10 cellular contexts compared by ENCODE assay signal in genomic region chr9:121736147-121736721, GRCh38.
DNase-seq lines count a peak whose midpoint lies in the region; ATAC-seq and TF ChIP-seq lines count a peak whose summit lies in the region.
"Had no signal": no experiment of that assay in that cellular context is flagged by ENCODE, and none has a peak within 500 bp of the region (broad histone marks: within the 10 kb centered on the region; RNA-seq: fewer than 3 reads in every experiment).

No MANE protein-coding gene starts in this region.

- no peaks in the 10 kb centered on the region for H3K36me3 ChIP-seq in neural cell (ENCODE audit: insufficient read depth, low read length)

- peak overlapping the region; percentile 47 for H3K4me3 ChIP-seq in neural cell (ENCODE audit: low read length)

- no peaks in the 10 kb centered on the region for H3K27me3 ChIP-seq in neural cell (ENCODE audit: insufficient read depth, low read depth, low read length)

- no peaks in the 10 kb centered on the region for H3K9me3 Mint-ChIP-seq in WTC11

- CTCF ChIA-PET in WTC11 (lab: Charles Lee): interaction anchor here (1.0 to 7.4 kb wide), 22 partner anchors 10 to 254 kb away, joined by 3 to 78 read pairs (median 10); no protein-coding TSS in a partner anchor

- H3K27ac ChIP-seq in neural cell (ENCODE audit: low read length): no peak overlapping the region

- no peak overlapping the region for H2AFZ ChIP-seq in neural cell (ENCODE audit: low read depth, low read length)

- no peak overlapping the region for H3K4me2 ChIP-seq in neural cell (ENCODE audit: low read length)

- no peak for TF ChIP-seq EP300 in neural cell (conservative IDR thresholded peaks at IDR 0.05; ENCODE audit: poor library complexity, severe bottlenecking)

- H3K36me3 Mint-ChIP-seq in WTC11: no peaks in the 10 kb centered on the region

- H3K9me2 ChIP-seq in neural cell (ENCODE audit: insufficient read depth, low read length): no peaks in the 10 kb centered on the region

- peak; percentile 55 for ATAC-seq in WTC11
- peak; percentile 89 for ATAC-seq in Right ventricle myocardium inferior
- ATAC-seq in HG03521 (IDR thresholded peaks at IDR 0.05; ENCODE audit: unreplicated experiment): no peak
- ATAC-seq in HG03378 (IDR thresholded peaks at IDR 0.05; ENCODE audit: unreplicated experiment): no peak

- H3F3A ChIP-seq in neural cell (ENCODE audit: insufficient read depth, low read length, poor library complexity, severe bottlenecking): no peaks in the 10 kb centered on the region

- DNase-seq in AG20443 (ENCODE audit: low spot score): peak; percentile 93
- DNase-seq in WTC11 (ENCODE audit: low spot score): peak; percentile 83
- peak; percentile 87 for DNase-seq in Right ventricle myocardium inferior (ENCODE audit: missing footprints)
- no peak for DNase-seq in NCI-H2081 (lab: John Stamatoyannopoulos, UW)
- no peak for DNase-seq in SHP77 (lab: John Stamatoyannopoulos, UW)
- DNase-seq: anterior cingulate cortex, GF-D8 had no signal

- no peak for TF ChIP-seq CTCF in WTC11 (IDR thresholded peaks at IDR 0.05)
- no peak for TF ChIP-seq CTCF in neural cell (IDR thresholded peaks at IDR 0.05; ENCODE audit: poor library complexity, severe bottlenecking)

- intact Hi-C loops in Right ventricle myocardium inferior (cut with DNase I): no loop called here

- no peaks in the 10 kb centered on the region for H3K9me3 ChIP-seq in neural cell (ENCODE audit: low read length)

- H3K9ac ChIP-seq in neural cell (ENCODE audit: low read length): no peak overlapping the region

- peaks cover 76% of the 10 kb centered on the region for H3K4me1 Mint-ChIP-seq in WTC11

- POLR2A ChIA-PET in WTC11 (lab: Charles Lee): interaction anchor here (0.9 to 1.6 kb wide), 2 partner anchors 9 to 18 kb away, joined by 3 to 4 read pairs; no protein-coding TSS in a partner anchor

- TF ChIP-seq RAD21 in neural cell (conservative IDR thresholded peaks at IDR 0.05): no peak

- peak overlapping the region; percentile 86 for H3K27ac Mint-ChIP-seq in WTC11

- H4K20me1 ChIP-seq in neural cell (ENCODE audit: insufficient read depth): peaks cover 20% of the 10 kb centered on the region

- H3K4me3 Mint-ChIP-seq in WTC11: peak overlapping the region; percentile 85

- H3K27me3 Mint-ChIP-seq in WTC11 (ENCODE audit: low read depth): peaks cover 3% of the 10 kb centered on the region; the same call in 1 of the 2 replicates

- H3K79me2 ChIP-seq in neural cell (replicated peaks; ENCODE audit: insufficient read depth, low read length): peaks cover 24% of the 10 kb centered on the region

TF ChIP-seq in WTC11, 78 proteins besides CTCF, POLR2A, EP300 and RAD21:
- no peak for TF ChIP-seq ATF1 (CRISPR knock-in tag; IDR thresholded peaks at IDR 0.05)
- no peak for TF ChIP-seq TCF7 (CRISPR knock-in tag; IDR thresholded peaks at IDR 0.05; ENCODE audit: low read depth)
- no peak for TF ChIP-seq FOXP1 (CRISPR knock-in tag; IDR thresholded peaks at IDR 0.05; ENCODE audit: borderline replicate concordance)
- TF ChIP-seq ZNF425 (CRISPR knock-in tag; conservative IDR thresholded peaks at IDR 0.05): no peak
- TF ChIP-seq TEAD1 (CRISPR knock-in tag; IDR thresholded peaks at IDR 0.05): no peak
- no peak for TF ChIP-seq E2F4 (CRISPR knock-in tag; IDR thresholded peaks at IDR 0.05; ENCODE audit: borderline replicate concordance, low read depth)
- TF ChIP-seq ZNF263 (CRISPR knock-in tag; IDR thresholded peaks at IDR 0.05; ENCODE audit: low read depth): no peak
- TF ChIP-seq MAX (CRISPR knock-in tag; IDR thresholded peaks at IDR 0.05): no peak
- TF ChIP-seq GTF2I (CRISPR knock-in tag; conservative IDR thresholded peaks at IDR 0.05): no peak

TF ChIP-seq in neural cell, 6 proteins besides CTCF, POLR2A, EP300 and RAD21:
- TF ChIP-seq MXI1 (conservative IDR thresholded peaks at IDR 0.05; ENCODE audit: poor library complexity, severe bottlenecking) (no peak), REST (IDR thresholded peaks at IDR 0.05; ENCODE audit: borderline replicate concordance) (no peak), POLR2AphosphoS5 (IDR thresholded peaks at IDR 0.05) (no peak), SMC3 (conservative IDR thresholded peaks at IDR 0.05; ENCODE audit: poor library complexity) (no peak), TAF1 (IDR thresholded peaks at IDR 0.05; ENCODE audit: low read depth) (no peak), EZH2 (IDR thresholded peaks at IDR 0.05; ENCODE audit: borderline replicate concordance, insufficient read depth, low read length, poor library complexity, severe bottlenecking) (no peak)

Comparison
In these comparisons a context has a peak if more than half of its experiments do, and no peak if none do; other contexts are left out.
1. DNase-seq: peak in AG20443 (single experiment), WTC11 (single experiment) and Right ventricle myocardium inferior (single experiment); none in NCI-H2081 (0 of 2) and SHP77 (0 of 2).
2. ATAC-seq: peak in WTC11 (single experiment) and Right ventricle myocardium inferior (single experiment); none in HG03521 (single experiment) and HG03378 (single experiment).